8 cellular contexts compared by ENCODE assay signal in genomic region chr14:50038398-50039119, GRCh38.
DNase-seq lines count a peak whose midpoint lies in the region; ATAC-seq and TF ChIP-seq lines count a peak whose summit lies in the region.

No MANE protein-coding gene starts in this region.

- no peaks in the 10 kb centered on the region for H3K36me3 ChIP-seq in sigmoid colon

- H3K4me3 ChIP-seq in sigmoid colon, result no peak overlapping the region

- WGBS in sigmoid colon, 2 donors, result 64 to 74% methylated on average over 4 of the region's 4 CpGs

- H3K27ac ChIP-seq in epithelial cell of prostate (peak overlapping the region; percentile 89), sigmoid colon (peak overlapping the region; percentile 11 to 79 (median 70))

- H3K9me3 ChIP-seq in sigmoid colon, result no peaks in the 10 kb centered on the region

- peaks cover 0 to 33% (median 20%) of the 10 kb centered on the region in 4 donors for H3K4me1 ChIP-seq in sigmoid colon

- H3K27me3 ChIP-seq in sigmoid colon, result no peaks in the 10 kb centered on the region

- no peak for TF ChIP-seq CTCF in sigmoid colon (IDR thresholded peaks at IDR 0.05)

- ATAC-seq in GM19395 (IDR thresholded peaks at IDR 0.05; ENCODE audit: unreplicated experiment), result peak; percentile 84
- ATAC-seq in HG03378 (IDR thresholded peaks at IDR 0.05; ENCODE audit: unreplicated experiment), result peak; percentile 93

- intact Hi-C loops in sigmoid colon (cut with DNase I), result no loop called here

- no peak for TF ChIP-seq EP300 in sigmoid colon (IDR thresholded peaks at IDR 0.05)

- no peak for TF ChIP-seq POLR2A in sigmoid colon (IDR thresholded peaks at IDR 0.05)

- DNase-seq in CD1c-positive myeloid dendritic cell (ENCODE audit: extremely low spot score), result peak; percentile 97
- peak; percentile 78 for DNase-seq in T1000 (lab: John Stamatoyannopoulos, UW)
- DNase-seq in epithelial cell of prostate (ENCODE audit: low read depth, low spot score), result peak; percentile 96
- no peak for DNase-seq in sigmoid colon
- no peak for DNase-seq in DMS53 treated with DMSO at 0.1 percent for 48 hours (lab: John Stamatoyannopoulos, UW; ENCODE audit: unreplicated experiment)
- DNase-seq in NCI-H748 (lab: John Stamatoyannopoulos, UW; ENCODE audit: unreplicated experiment), result no peak

Comparison
In these comparisons a context has a peak if more than half of its experiments do, and no peak if none do; other contexts are left out.
1. DNase-seq: peak in CD1c-positive myeloid dendritic cell (single experiment), T1000 (single experiment) and epithelial cell of prostate (single experiment); none in sigmoid colon (single experiment), DMS53 treated with DMSO at 0.1 percent for 48 hours (single experiment) and NCI-H748 (single experiment).